ENCODE assay signal across 1 cellular context in the genomic region with DNA sequence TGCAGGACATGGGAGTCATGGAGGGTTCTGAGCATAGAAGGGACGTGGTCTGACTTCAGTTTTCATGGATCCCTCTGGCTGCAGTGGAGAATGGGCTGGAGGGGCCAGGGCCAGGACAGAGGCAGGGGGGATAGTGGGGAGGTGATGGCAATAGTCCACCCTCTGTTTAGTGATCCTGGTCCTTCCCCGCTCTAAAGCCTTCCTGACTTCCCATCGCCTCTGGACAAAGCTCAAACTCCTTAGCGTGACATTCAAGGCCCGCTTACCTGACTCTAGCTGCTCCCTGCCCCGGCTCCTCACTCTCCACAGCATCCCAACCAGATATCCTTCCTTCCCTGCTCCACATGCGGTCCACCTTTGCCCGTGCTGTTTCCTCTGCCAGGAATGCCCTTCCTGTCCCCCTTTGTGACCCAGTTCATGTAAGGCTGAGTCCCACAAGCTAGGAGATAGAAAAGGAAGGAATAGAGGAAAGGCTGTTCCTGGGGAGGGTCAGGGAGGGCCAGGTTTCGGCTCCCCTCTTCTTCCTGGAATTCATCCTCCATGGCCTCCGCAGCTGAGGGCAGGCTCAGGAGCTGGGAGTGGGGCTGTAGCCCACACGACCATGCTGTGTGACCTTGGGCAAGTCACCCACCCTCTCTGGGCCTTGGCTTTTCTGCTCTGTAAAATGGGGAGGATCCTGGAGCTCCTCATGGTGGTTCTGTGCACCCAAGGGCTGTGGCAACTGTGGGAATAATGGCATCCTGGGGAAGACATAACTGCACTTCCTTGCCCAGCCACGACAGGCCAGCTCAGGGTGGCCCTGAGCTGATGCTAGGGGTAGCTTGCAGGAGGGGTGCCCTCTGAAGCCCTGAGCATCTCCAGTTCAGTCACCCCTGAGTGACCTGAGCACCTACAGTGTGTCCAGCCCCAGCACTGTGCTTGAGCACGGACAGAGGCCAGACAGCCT.
TF ChIP-seq lines count a peak whose summit lies in the region.

No MANE protein-coding gene starts in this region.

TF ChIP-seq in K562, 482 proteins besides CTCF, POLR2A, EP300 and RAD21 (continued from another document):
- TF ChIP-seq KDM1A (IDR thresholded peaks at IDR 0.05), result peak; percentile 29 to 53; a peak in 2 of 4 replicates
- no peak for TF ChIP-seq ZBTB1 (CRISPR knock-in tag; IDR thresholded peaks at IDR 0.05; ENCODE audit: borderline replicate concordance, low read depth)
- peak; percentile 86 for TF ChIP-seq RBM25 (IDR thresholded peaks at IDR 0.05; ENCODE audit: low read depth, low read length, severe bottlenecking)
- TF ChIP-seq HDAC2 (IDR thresholded peaks at IDR 0.05), result 0 out of 2 replicates have a peak, but pooled peaks have one; percentile 24
- peak; percentile 71 for TF ChIP-seq SMARCA5 (IDR thresholded peaks at IDR 0.05)
- 0 out of 2 replicates have a peak, but pooled peaks have one; percentile 3 for TF ChIP-seq VEZF1 (CRISPR knock-in tag; IDR thresholded peaks at IDR 0.05)
